In genomic region chr1:54800041-54800898, GRCh38 we compare ENCODE assay signal across 3 cellular contexts.
A peak's percentile ranks its signal among the peaks of the same experiment; 100 is the strongest.
TF ChIP-seq lines count a peak whose summit lies in the region.

No MANE protein-coding gene starts in this region.

TF ChIP-seq in liver, 16 proteins besides CTCF, POLR2A, EP300 and RAD21:
- no peak for TF ChIP-seq SP1 (IDR thresholded peaks at IDR 0.05)
- TF ChIP-seq FOXA1 (IDR thresholded peaks at IDR 0.05): no peak

TF ChIP-seq in HepG2, 621 proteins besides CTCF, POLR2A, EP300 and RAD21:
- TF ChIP-seq, protein P1, sequence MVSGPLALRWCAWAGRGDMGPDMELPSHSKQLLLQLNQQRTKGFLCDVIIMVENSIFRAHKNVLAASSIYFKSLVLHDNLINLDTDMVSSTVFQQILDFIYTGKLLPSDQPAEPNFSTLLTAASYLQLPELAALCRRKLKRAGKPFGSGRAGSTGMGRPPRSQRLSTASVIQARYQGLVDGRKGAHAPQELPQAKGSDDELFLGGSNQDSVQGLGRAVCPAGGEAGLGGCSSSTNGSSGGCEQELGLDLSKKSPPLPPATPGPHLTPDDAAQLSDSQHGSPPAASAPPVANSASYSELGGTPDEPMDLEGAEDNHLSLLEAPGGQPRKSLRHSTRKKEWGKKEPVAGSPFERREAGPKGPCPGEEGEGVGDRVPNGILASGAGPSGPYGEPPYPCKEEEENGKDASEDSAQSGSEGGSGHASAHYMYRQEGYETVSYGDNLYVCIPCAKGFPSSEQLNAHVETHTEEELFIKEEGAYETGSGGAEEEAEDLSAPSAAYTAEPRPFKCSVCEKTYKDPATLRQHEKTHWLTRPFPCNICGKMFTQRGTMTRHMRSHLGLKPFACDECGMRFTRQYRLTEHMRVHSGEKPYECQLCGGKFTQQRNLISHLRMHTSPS (CRISPR knock-in tag; IDR thresholded peaks at IDR 0.05; ENCODE audit: low read depth): no peak
- TF ChIP-seq SIN3B (IDR thresholded peaks at IDR 0.05; ENCODE audit: low read length) (no peak), SP4 (CRISPR knock-in tag; IDR thresholded peaks at IDR 0.05) (no peak), RCOR2 (CRISPR knock-in tag; IDR thresholded peaks at IDR 0.05) (no peak), TOE1 (CRISPR knock-in tag; IDR thresholded peaks at IDR 0.05) (no peak), SOX6 (IDR thresholded peaks at IDR 0.05) (no peak), SOX6 (CRISPR knock-in tag; IDR thresholded peaks at IDR 0.05) (no peak), ZNF792 (CRISPR knock-in tag; IDR thresholded peaks at IDR 0.05) (no peak), ZNF709 (CRISPR knock-in tag; IDR thresholded peaks at IDR 0.05) (no peak), ERF (CRISPR knock-in tag; IDR thresholded peaks at IDR 0.05) (no peak), ETV5 (CRISPR knock-in tag; IDR thresholded peaks at IDR 0.05; ENCODE audit: borderline replicate concordance) (no peak), ZSCAN5A (CRISPR knock-in tag; IDR thresholded peaks at IDR 0.05; ENCODE audit: borderline replicate concordance) (no peak), SRSF9 (IDR thresholded peaks at IDR 0.05; ENCODE audit: borderline replicate concordance, insufficient read depth, low read depth, low read length, poor library complexity, severe bottlenecking) (no peak), RXRB (CRISPR knock-in tag; IDR thresholded peaks at IDR 0.05; ENCODE audit: borderline replicate concordance) (no peak), SP5 (CRISPR knock-in tag; IDR thresholded peaks at IDR 0.05; ENCODE audit: borderline replicate concordance, low read depth) (no peak)
- TF ChIP-seq, protein P2, sequence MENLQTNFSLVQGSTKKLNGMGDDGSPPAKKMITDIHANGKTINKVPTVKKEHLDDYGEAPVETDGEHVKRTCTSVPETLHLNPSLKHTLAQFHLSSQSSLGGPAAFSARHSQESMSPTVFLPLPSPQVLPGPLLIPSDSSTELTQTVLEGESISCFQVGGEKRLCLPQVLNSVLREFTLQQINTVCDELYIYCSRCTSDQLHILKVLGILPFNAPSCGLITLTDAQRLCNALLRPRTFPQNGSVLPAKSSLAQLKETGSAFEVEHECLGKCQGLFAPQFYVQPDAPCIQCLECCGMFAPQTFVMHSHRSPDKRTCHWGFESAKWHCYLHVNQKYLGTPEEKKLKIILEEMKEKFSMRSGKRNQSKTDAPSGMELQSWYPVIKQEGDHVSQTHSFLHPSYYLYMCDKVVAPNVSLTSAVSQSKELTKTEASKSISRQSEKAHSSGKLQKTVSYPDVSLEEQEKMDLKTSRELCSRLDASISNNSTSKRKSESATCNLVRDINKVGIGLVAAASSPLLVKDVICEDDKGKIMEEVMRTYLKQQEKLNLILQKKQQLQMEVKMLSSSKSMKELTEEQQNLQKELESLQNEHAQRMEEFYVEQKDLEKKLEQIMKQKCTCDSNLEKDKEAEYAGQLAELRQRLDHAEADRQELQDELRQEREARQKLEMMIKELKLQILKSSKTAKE (CRISPR knock-in tag; IDR thresholded peaks at IDR 0.05; ENCODE audit: borderline replicate concordance): no peak

TF ChIP-seq in H1, 55 proteins besides CTCF, POLR2A, EP300 and RAD21:
- TF ChIP-seq ZNF274 (IDR thresholded peaks at IDR 0.05; ENCODE audit: borderline replicate concordance, extremely low read depth, low read length) (no peak), TCF12 (IDR thresholded peaks at IDR 0.05; ENCODE audit: low read depth, low read length) (no peak), EZH2 (IDR thresholded peaks at IDR 0.05; ENCODE audit: low read depth, low read length, severe bottlenecking) (peak; percentile 8), E2F6 (IDR thresholded peaks at IDR 0.05) (peak; percentile 48; the same call in 1 of the 2 replicates)
- TF ChIP-seq, protein P3, sequence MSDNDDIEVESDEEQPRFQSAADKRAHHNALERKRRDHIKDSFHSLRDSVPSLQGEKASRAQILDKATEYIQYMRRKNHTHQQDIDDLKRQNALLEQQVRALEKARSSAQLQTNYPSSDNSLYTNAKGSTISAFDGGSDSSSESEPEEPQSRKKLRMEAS (IDR thresholded peaks at IDR 0.05): peak; percentile 56; the same call in 1 of the 2 replicates
